ENCODE assay signal across 8 cellular contexts in genomic region chr3:14261229-14261628, GRCh38.
DNase-seq lines count a peak whose midpoint lies in the region; ATAC-seq and TF ChIP-seq lines count a peak whose summit lies in the region.

No MANE protein-coding gene starts in this region.

- intact Hi-C loops in aorta (cut with DNase I), result loop anchor here (2.0 to 5.0 kb wide), 5 partner anchors 59 to 364 kb away; no protein-coding TSS in a partner anchor

- no peak overlapping the region for H3K27ac Mint-ChIP-seq in activated naive CD8-positive, alpha-beta T cell treated with anti-CD3 and anti-CD28 coated beads, Interleukin-2, amount 10 ng/mL, durations not matched to agents 7 days and 5 days

- POLR2A ChIA-PET in activated naive CD8-positive, alpha-beta T cell treated with anti-CD3 and anti-CD28 coated beads, Interleukin-2, amount 10 ng/mL, durations not matched to agents 7 days and 5 days (lab: Charles Lee), result no interaction called here

- H3K36me3 ChIP-seq in cardiac muscle cell (no peaks in the 10 kb centered on the region), aorta (ENCODE audit: control insufficient read depth in 1 of 2, insufficient read depth in 2 of 2, low read length in 1 of 2) (no peaks in the 10 kb centered on the region)

- H3K4me3 ChIP-seq in LNCaP clone FGC (ENCODE audit: low read depth, low read length) (no peak overlapping the region), cardiac muscle cell (no peak overlapping the region), aorta (ENCODE audit: low read length in 2 of 2) (no peak overlapping the region)

- H3K36me3 Mint-ChIP-seq in activated naive CD8-positive, alpha-beta T cell treated with anti-CD3 and anti-CD28 coated beads, Interleukin-2, amount 10 ng/mL, durations not matched to agents 7 days and 5 days, result no peaks in the 10 kb centered on the region

- no peaks in the 10 kb centered on the region for H3K4me1 Mint-ChIP-seq in activated naive CD8-positive, alpha-beta T cell treated with anti-CD3 and anti-CD28 coated beads, Interleukin-2, amount 10 ng/mL, durations not matched to agents 7 days and 5 days

- peaks cover 12% of the 10 kb centered on the region for H3K27me3 Mint-ChIP-seq in activated naive CD8-positive, alpha-beta T cell treated with anti-CD3 and anti-CD28 coated beads, Interleukin-2, amount 10 ng/mL, durations not matched to agents 7 days and 5 days

- H3K27ac ChIP-seq in cardiac muscle cell, result no peak overlapping the region
- H3K27ac ChIP-seq in aorta (ENCODE audit: low read depth in 1 of 2, low read length in 2 of 2), result no peak overlapping the region

- no peaks in the 10 kb centered on the region for H3K27me3 ChIP-seq in cardiac muscle cell
- no peaks in the 10 kb centered on the region for H3K27me3 ChIP-seq in aorta (ENCODE audit: control insufficient read depth in 1 of 2, insufficient read depth in 2 of 2, low read length in 1 of 2)

- WGBS in aorta, 2 donors, result 15 to 19% methylated on average over 8 of the region's 8 CpGs

- peak; percentile 66 for ATAC-seq in activated naive CD8-positive, alpha-beta T cell treated with anti-CD3 and anti-CD28 coated beads, Interleukin-2, amount 10 ng/mL, durations not matched to agents 7 days and 5 days (ENCODE audit: low read depth)
- ATAC-seq in aorta (ENCODE audit: low FRiP score) (peak; percentile 86), HG02763 (IDR thresholded peaks at IDR 0.05; ENCODE audit: unreplicated experiment) (no peak)

- no peak overlapping the region for H3K4me3 Mint-ChIP-seq in activated naive CD8-positive, alpha-beta T cell treated with anti-CD3 and anti-CD28 coated beads, Interleukin-2, amount 10 ng/mL, durations not matched to agents 7 days and 5 days

- DNase-seq in GM10266 (ENCODE audit: extremely low spot score), result peak; percentile 82
- DNase-seq in LNCaP clone FGC (ENCODE audit: low read depth), result peak; percentile 38
- DNase-seq in T follicular helper cell (ENCODE audit: low read depth), result peak; percentile 58
- peak; percentile 71 for DNase-seq in activated naive CD8-positive, alpha-beta T cell treated with anti-CD3 and anti-CD28 coated beads, Interleukin-2, amount 10 ng/mL, durations not matched to agents 7 days and 5 days
- peak; percentile 88 to 89 for DNase-seq in cardiac muscle cell (ENCODE audit: low read depth in 1 of 2, low spot score in 1 of 2)
- DNase-seq in pulmonary artery endothelial cell (ENCODE audit: low read depth, low spot score), result peak; percentile 51
- peak; percentile 83 to 94 for DNase-seq in aorta

- no peaks in the 10 kb centered on the region for H3K9me3 Mint-ChIP-seq in activated naive CD8-positive, alpha-beta T cell treated with anti-CD3 and anti-CD28 coated beads, Interleukin-2, amount 10 ng/mL, durations not matched to agents 7 days and 5 days

- H3K9me3 ChIP-seq in cardiac muscle cell (ENCODE audit: low read depth) (no peaks in the 10 kb centered on the region), aorta (ENCODE audit: control insufficient read depth, low read length) (no peaks in the 10 kb centered on the region)

- TF ChIP-seq CTCF in GM10266 (IDR thresholded peaks at IDR 0.05; ENCODE audit: control insufficient read depth, insufficient read depth, low read depth, missing control alignments), result peak; percentile 97
- TF ChIP-seq CTCF in LNCaP clone FGC (IDR thresholded peaks at IDR 0.05; ENCODE audit: control insufficient read depth, extremely low read depth, insufficient read depth), result peak; percentile 97
- peak; percentile 99 for TF ChIP-seq CTCF in cardiac muscle cell (IDR thresholded peaks at IDR 0.05; ENCODE audit: low read depth, low read length)

- H3K4me1 ChIP-seq in cardiac muscle cell (ENCODE audit: low read depth) (peaks cover 4% of the 10 kb centered on the region), aorta (ENCODE audit: control insufficient read depth in 1 of 2, insufficient read depth in 2 of 2, low read length in 2 of 2) (no peaks in the 10 kb centered on the region)

Comparison
In these comparisons a context has a peak if more than half of its experiments do, and no peak if none do; other contexts are left out.
1. DNase-seq: peak in every context shown above with its lines; median percentile 88 in cardiac muscle cell; 88 in aorta; 82 in GM10266; 71 in activated naive CD8-positive, alpha-beta T cell treated with anti-CD3 and anti-CD28 coated beads, Interleukin-2, amount 10 ng/mL, durations not matched to agents 7 days and 5 days; 58 in T follicular helper cell; 51 in pulmonary artery endothelial cell; 38 in LNCaP clone FGC.